1 cellular context compared by ENCODE assay signal in genomic region chr7:103447073-103447960, GRCh38.
TF ChIP-seq lines count a peak whose summit lies in the region.

No MANE protein-coding gene starts in this region.

TF ChIP-seq in HepG2, 621 proteins besides CTCF, POLR2A, EP300 and RAD21 (continued from another document and continues in another):
- TF ChIP-seq FOXA3 (CRISPR knock-in tag; IDR thresholded peaks at IDR 0.05): 0 out of 2 replicates have a peak, but pooled peaks have one; percentile 16
- TF ChIP-seq HOXA5 (CRISPR knock-in tag; IDR thresholded peaks at IDR 0.05): no peak
- no peak for TF ChIP-seq JUNB (CRISPR knock-in tag; IDR thresholded peaks at IDR 0.05; ENCODE audit: borderline replicate concordance)
- no peak for TF ChIP-seq CENPT (CRISPR knock-in tag; IDR thresholded peaks at IDR 0.05; ENCODE audit: low read depth)
- TF ChIP-seq ZNF34 (CRISPR knock-in tag; IDR thresholded peaks at IDR 0.05; ENCODE audit: borderline replicate concordance): no peak
- TF ChIP-seq NFYC (CRISPR knock-in tag; IDR thresholded peaks at IDR 0.05): no peak
- no peak for TF ChIP-seq TP53 (CRISPR knock-in tag; conservative IDR thresholded peaks at IDR 0.05)
- no peak for TF ChIP-seq ADNP (CRISPR knock-in tag; IDR thresholded peaks at IDR 0.05)
- no peak for TF ChIP-seq ZMYM3 (CRISPR knock-in tag; IDR thresholded peaks at IDR 0.05)
- peak; percentile 55 for TF ChIP-seq XRCC5 (optimal IDR thresholded peaks at IDR 0.05; ENCODE audit: low read length)
- no peak for TF ChIP-seq HNF4G (IDR thresholded peaks at IDR 0.05; ENCODE audit: borderline replicate concordance, low read depth, low read length)
- TF ChIP-seq HNF4G (CRISPR knock-in tag; IDR thresholded peaks at IDR 0.05; ENCODE audit: borderline replicate concordance, low read depth): no peak
- TF ChIP-seq KLF16 (CRISPR knock-in tag; IDR thresholded peaks at IDR 0.05): no peak
- no peak for TF ChIP-seq ZNF772 (CRISPR knock-in tag; IDR thresholded peaks at IDR 0.05)
- TF ChIP-seq ZSCAN9 (CRISPR knock-in tag; IDR thresholded peaks at IDR 0.05; ENCODE audit: borderline replicate concordance): peak; percentile 38; the same call in 1 of the 2 replicates
- no peak for TF ChIP-seq TERF1 (CRISPR knock-in tag; IDR thresholded peaks at IDR 0.05)
- TF ChIP-seq TOE1 (CRISPR knock-in tag; IDR thresholded peaks at IDR 0.05): no peak
- TF ChIP-seq ZNF784 (CRISPR knock-in tag; IDR thresholded peaks at IDR 0.05; ENCODE audit: borderline replicate concordance): no peak
- no peak for TF ChIP-seq ZKSCAN8 (CRISPR knock-in tag; IDR thresholded peaks at IDR 0.05; ENCODE audit: borderline replicate concordance)
- TF ChIP-seq UBTF (CRISPR knock-in tag; IDR thresholded peaks at IDR 0.05): no peak
- TF ChIP-seq PHF21A (CRISPR knock-in tag; IDR thresholded peaks at IDR 0.05): no peak
- peak; percentile 43; the same call in 1 of the 2 replicates for TF ChIP-seq ZBTB25 (CRISPR knock-in tag; IDR thresholded peaks at IDR 0.05)
- no peak for TF ChIP-seq ZNF460 (CRISPR knock-in tag; IDR thresholded peaks at IDR 0.05; ENCODE audit: borderline replicate concordance)
- no peak for TF ChIP-seq PREB (CRISPR knock-in tag; IDR thresholded peaks at IDR 0.05)
- no peak for TF ChIP-seq NFE2L2 (IDR thresholded peaks at IDR 0.05; ENCODE audit: low read length)
- TF ChIP-seq HES4 (CRISPR knock-in tag; IDR thresholded peaks at IDR 0.05; ENCODE audit: borderline replicate concordance): no peak
- TF ChIP-seq GLI4 (CRISPR knock-in tag; IDR thresholded peaks at IDR 0.05; ENCODE audit: borderline replicate concordance): no peak
- TF ChIP-seq MEIS2 (CRISPR knock-in tag; IDR thresholded peaks at IDR 0.05): 0 out of 2 replicates have a peak, but pooled peaks have one; percentile 21
- no peak for TF ChIP-seq ETV5 (CRISPR knock-in tag; IDR thresholded peaks at IDR 0.05; ENCODE audit: borderline replicate concordance)
- TF ChIP-seq ZNF383 (CRISPR knock-in tag; IDR thresholded peaks at IDR 0.05; ENCODE audit: borderline replicate concordance): no peak
- no peak for TF ChIP-seq HMG20B (CRISPR knock-in tag; conservative IDR thresholded peaks at IDR 0.05)
- TF ChIP-seq KMT2B (CRISPR knock-in tag; IDR thresholded peaks at IDR 0.05): no peak
- no peak for TF ChIP-seq CERS6 (CRISPR knock-in tag; IDR thresholded peaks at IDR 0.05)
- TF ChIP-seq ZNF709 (CRISPR knock-in tag; IDR thresholded peaks at IDR 0.05): no peak
- TF ChIP-seq ZNF124 (CRISPR knock-in tag; IDR thresholded peaks at IDR 0.05): no peak
- no peak for TF ChIP-seq ZBTB40 (IDR thresholded peaks at IDR 0.05)
- TF ChIP-seq ZBTB40 (CRISPR knock-in tag; IDR thresholded peaks at IDR 0.05): no peak
- no peak for TF ChIP-seq ZBTB7B (CRISPR knock-in tag; IDR thresholded peaks at IDR 0.05)
- no peak for TF ChIP-seq SIX1 (CRISPR knock-in tag; IDR thresholded peaks at IDR 0.05; ENCODE audit: borderline replicate concordance)
- TF ChIP-seq TMF1 (CRISPR knock-in tag; IDR thresholded peaks at IDR 0.05; ENCODE audit: low read depth): no peak
- TF ChIP-seq MAFG (CRISPR knock-in tag; IDR thresholded peaks at IDR 0.05): no peak
- TF ChIP-seq GTF2F1 (IDR thresholded peaks at IDR 0.05; ENCODE audit: low read length): no peak
- no peak for TF ChIP-seq ZNF280B (CRISPR knock-in tag; IDR thresholded peaks at IDR 0.05; ENCODE audit: borderline replicate concordance)
- TF ChIP-seq THRA (CRISPR knock-in tag; IDR thresholded peaks at IDR 0.05; ENCODE audit: borderline replicate concordance): no peak
